In genomic region chr1:108075055-108075454, GRCh38 we compare ENCODE assay signal across 13 cellular contexts.
A peak's percentile ranks its signal among the peaks of the same experiment; 100 is the strongest.
DNase-seq lines count a peak whose midpoint lies in the region; ATAC-seq and TF ChIP-seq lines count a peak whose summit lies in the region.
"Had no signal": no experiment of that assay in that cellular context is flagged by ENCODE, and none has a peak within 500 bp of the region (broad histone marks: within the 10 kb centered on the region; RNA-seq: fewer than 3 reads in every experiment).

No MANE protein-coding gene starts in this region.

- no peaks in the 10 kb centered on the region for H3K9me3 Mint-ChIP-seq in stimulated activated memory B cell treated with anti-CD40 and anti-IgM and Interleukin-4, amounts not matched to agents 10 μg/mL and 1 μg/mL and 100 μg/mL, for 72 hours
- H3K9me3 Mint-ChIP-seq: activated naive CD8-positive, alpha-beta T cell treated with anti-CD3 and anti-CD28 coated beads for 36 hours; natural killer cell treated with Interleukin-12 subunit alpha and Interleukin-12 subunit beta and Interleukin-15 and Interleukin-18, amount 100 ng/mL, for 72 hours had no signal

- H3K27ac ChIP-seq in right atrium auricular region = no peak overlapping the region

- no peaks in the 10 kb centered on the region for H3K27me3 Mint-ChIP-seq in stimulated activated memory B cell treated with anti-CD40 and anti-IgM and Interleukin-4, amounts not matched to agents 10 μg/mL and 1 μg/mL and 100 μg/mL, for 72 hours
- H3K27me3 Mint-ChIP-seq: activated naive CD8-positive, alpha-beta T cell treated with anti-CD3 and anti-CD28 coated beads for 36 hours; natural killer cell treated with Interleukin-12 subunit alpha and Interleukin-12 subunit beta and Interleukin-15 and Interleukin-18, amount 100 ng/mL, for 72 hours had no signal

- DNase-seq in NOMO-1 treated with dmso at 0.1 percent for 144 hours (lab: John Stamatoyannopoulos, UW; ENCODE audit: unreplicated experiment) (peak; percentile 74), right atrium auricular region (ENCODE audit: low spot score) (no peak)
- DNase-seq in activated T-cell treated with anti-CD3 and anti-CD28 coated beads, Interleukin-2, amount 50 U/mL, for 1 hour = no peak
- DNase-seq: activated CD8-positive, alpha-beta T cell treated with anti-CD3 and anti-CD28 coated beads, Interleukin-2, amount 10 ng/mL, durations not matched to agents 7 days and 5 days; activated naive CD8-positive, alpha-beta T cell treated with anti-CD3 and anti-CD28 coated beads for 36 hours; NCI-H1417; NCI-H748 treated with DMSO at 0.1 percent for 48 hours had no signal

- no peak overlapping the region for H3K4me3 ChIP-seq in right atrium auricular region
- H3K4me3 ChIP-seq: smooth muscle cell had no signal

- ATAC-seq in GM19328 (IDR thresholded peaks at IDR 0.05; ENCODE audit: unreplicated experiment) (peak; percentile 66), HG03103 (IDR thresholded peaks at IDR 0.05; ENCODE audit: low read depth, unreplicated experiment) (peak; percentile 82), HG02840 (IDR thresholded peaks at IDR 0.05; ENCODE audit: low FRiP score, unreplicated experiment) (no peak)
- peak; percentile 91 for ATAC-seq in stimulated activated memory B cell treated with anti-CD40 and anti-IgM and Interleukin-4, amounts not matched to agents 10 μg/mL and 1 μg/mL and 100 μg/mL, for 72 hours
- ATAC-seq: activated CD8-positive, alpha-beta T cell treated with anti-CD3 and anti-CD28 coated beads, Interleukin-2, amount 10 ng/mL, durations not matched to agents 7 days and 5 days; natural killer cell treated with Interleukin-12 subunit alpha and Interleukin-12 subunit beta and Interleukin-15 and Interleukin-18, amount 100 ng/mL, for 72 hours had no signal

- TF ChIP-seq CTCF in right atrium auricular region (IDR thresholded peaks at IDR 0.05) = no peak

- H3K9me3 ChIP-seq in right atrium auricular region = no peaks in the 10 kb centered on the region

- peak overlapping the region; percentile 50 for H3K27ac Mint-ChIP-seq in stimulated activated memory B cell treated with anti-CD40 and anti-IgM and Interleukin-4, amounts not matched to agents 10 μg/mL and 1 μg/mL and 100 μg/mL, for 72 hours
- H3K27ac Mint-ChIP-seq: activated CD8-positive, alpha-beta T cell treated with anti-CD3 and anti-CD28 coated beads, Interleukin-2, amount 10 ng/mL, durations not matched to agents 7 days and 5 days; activated naive CD8-positive, alpha-beta T cell treated with anti-CD3 and anti-CD28 coated beads for 36 hours; natural killer cell treated with Interleukin-12 subunit alpha and Interleukin-12 subunit beta and Interleukin-15 and Interleukin-18, amount 100 ng/mL, for 72 hours had no signal

- no peaks in the 10 kb centered on the region for H3K4me1 ChIP-seq in right atrium auricular region

- no peaks in the 10 kb centered on the region for H3K27me3 ChIP-seq in right atrium auricular region

- no peaks in the 10 kb centered on the region for H3K36me3 ChIP-seq in right atrium auricular region

- peaks cover 35% of the 10 kb centered on the region for H3K4me1 Mint-ChIP-seq in stimulated activated memory B cell treated with anti-CD40 and anti-IgM and Interleukin-4, amounts not matched to agents 10 μg/mL and 1 μg/mL and 100 μg/mL, for 72 hours

- H3K36me3 Mint-ChIP-seq in stimulated activated memory B cell treated with anti-CD40 and anti-IgM and Interleukin-4, amounts not matched to agents 10 μg/mL and 1 μg/mL and 100 μg/mL, for 72 hours = no peaks in the 10 kb centered on the region
- H3K36me3 Mint-ChIP-seq: natural killer cell treated with Interleukin-12 subunit alpha and Interleukin-12 subunit beta and Interleukin-15 and Interleukin-18, amount 100 ng/mL, for 72 hours had no signal

- no peak overlapping the region for H3K4me3 Mint-ChIP-seq in stimulated activated memory B cell treated with anti-CD40 and anti-IgM and Interleukin-4, amounts not matched to agents 10 μg/mL and 1 μg/mL and 100 μg/mL, for 72 hours
- H3K4me3 Mint-ChIP-seq: activated CD8-positive, alpha-beta T cell treated with anti-CD3 and anti-CD28 coated beads, Interleukin-2, amount 10 ng/mL, durations not matched to agents 7 days and 5 days; activated naive CD8-positive, alpha-beta T cell treated with anti-CD3 and anti-CD28 coated beads for 36 hours; natural killer cell treated with Interleukin-12 subunit alpha and Interleukin-12 subunit beta and Interleukin-15 and Interleukin-18, amount 100 ng/mL, for 72 hours had no signal
